ENCODE assay signal across 8 cellular contexts in the genomic region with DNA sequence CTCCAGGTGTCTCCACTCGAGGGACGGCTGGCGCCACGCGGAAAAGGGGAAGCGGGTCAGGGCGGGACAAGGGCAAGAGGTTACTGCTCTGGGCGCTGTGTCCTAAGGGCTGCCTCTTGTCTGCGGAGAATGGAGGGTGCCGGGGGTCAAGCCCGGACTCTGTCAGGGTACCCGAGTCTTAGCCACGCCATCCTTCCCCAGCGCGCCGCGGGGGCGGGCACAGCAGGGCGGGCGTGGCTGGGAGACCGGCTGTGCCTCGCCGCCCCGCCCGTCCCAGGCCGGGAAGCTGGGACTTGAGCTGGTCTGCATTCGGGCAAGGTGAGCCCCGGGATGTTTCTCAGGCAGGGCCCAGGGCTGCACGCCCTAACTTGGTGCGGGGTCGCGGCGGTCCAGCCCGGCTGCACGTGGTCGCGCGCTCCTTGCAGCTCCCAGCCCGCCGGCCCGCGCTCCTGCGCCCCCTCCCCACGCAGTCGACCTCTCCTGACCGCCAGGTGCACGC. TPM values are rescaled to one million over a fixed set of nuclear protein-coding genes. Genes with fewer than 3 reads are reported as not detected.
DNase-seq lines count a peak whose midpoint lies in the region; ATAC-seq and TF ChIP-seq lines count a peak whose summit lies in the region.

No MANE protein-coding gene starts in this region.

- intact Hi-C loops in left colon (cut with DNase I, micrococcal nuclease) = no loop called here
- intact Hi-C loops in transverse colon (cut with DNase I; ENCODE audit: low total_unique reads) = no loop called here

- H3K79me2 ChIP-seq in DOHH2 (ENCODE audit: control insufficient read depth, low read length) (peaks cover 27% of the 10 kb centered on the region), Karpas-422 (ENCODE audit: low read length) (no peaks in the 10 kb centered on the region)

- no peak for TF ChIP-seq RAD21 in Ishikawa (IDR thresholded peaks at IDR 0.05; ENCODE audit: low read depth)

- H3K36me3 ChIP-seq in DOHH2 (ENCODE audit: control insufficient read depth, low read length) (peaks cover 9% of the 10 kb centered on the region; the same call in 1 of the 2 replicates), brain microvascular endothelial cell (replicated peaks) (no peaks in the 10 kb centered on the region), transverse colon (no peaks in the 10 kb centered on the region), Karpas-422 (ENCODE audit: insufficient read depth, low read length) (no peaks in the 10 kb centered on the region)

- in situ Hi-C loops in brain microvascular endothelial cell (cut with HindIII; ENCODE audit: low pct_ligation_motif_present, low sequenced_read_pairs) = loop anchor here (10.0 kb wide), 1 partner anchor 114 kb away; no protein-coding TSS in a partner anchor
- in situ Hi-C loops in transverse colon (cut with MboI; ENCODE audit: low pct_ligation_motif_present in 1 of 4, low pct_unique_long_range_greater_than_20kb in 1 of 4, low sequenced_read_pairs in 3 of 4) = no loop called here

- TF ChIP-seq CTCF in DOHH2 (IDR thresholded peaks at IDR 0.05; ENCODE audit: low read depth, low read length, poor library complexity, severe bottlenecking) (no peak), brain microvascular endothelial cell (IDR thresholded peaks at IDR 0.05; ENCODE audit: low read depth, low read length, missing control alignments) (no peak), transverse colon (IDR thresholded peaks at IDR 0.05) (no peak)

- TF ChIP-seq EP300 in Ishikawa (IDR thresholded peaks at IDR 0.05; ENCODE audit: borderline replicate concordance) (no peak), transverse colon (IDR thresholded peaks at IDR 0.05; ENCODE audit: low read depth) (no peak)

- ATAC-seq in left colon = peak; percentile 60
- no peak for ATAC-seq in GM19023 (IDR thresholded peaks at IDR 0.05; ENCODE audit: unreplicated experiment)

- WGBS in transverse colon (ENCODE audit: low coverage in 1 of 2), 2 donors = 3% methylated on average over 8 of the region's 47 CpGs; no CpG with 5 or more reads in 1 of the 2 donors

- H3K9ac ChIP-seq in Karpas-422 (ENCODE audit: low read length) = no peak overlapping the region

- peak; percentile 58 for TF ChIP-seq POLR2A in transverse colon (IDR thresholded peaks at IDR 0.05)

- H3K4me2 ChIP-seq in DOHH2 (ENCODE audit: low read length) = peak overlapping the region; percentile 84
- no peak overlapping the region for H3K4me2 ChIP-seq in Karpas-422 (ENCODE audit: low read depth, low read length, poor library complexity, severe bottlenecking)

- no peak for DNase-seq in brain microvascular endothelial cell
- peak; percentile 74 to 79 for DNase-seq in left colon
- peak; percentile 78 for DNase-seq in transverse colon
- DNase-seq in COR-L47 (lab: John Stamatoyannopoulos, UW) = no peak
- no peak for DNase-seq in Karpas-422

- H4K20me1 ChIP-seq in DOHH2 (ENCODE audit: control insufficient read depth, insufficient read depth, low read depth, low read length) = no peaks in the 10 kb centered on the region
- peaks cover 12% of the 10 kb centered on the region; the same call in 1 of the 2 replicates for H4K20me1 ChIP-seq in Karpas-422 (ENCODE audit: insufficient read depth, low read depth, low read length)

- H3F3A ChIP-seq in DOHH2 (ENCODE audit: control insufficient read depth, insufficient read depth) = peaks cover 42% of the 10 kb centered on the region

- peak overlapping the region; percentile 88 for H3K4me3 ChIP-seq in DOHH2 (ENCODE audit: low read length)
- peak overlapping the region; percentile 40 for H3K4me3 ChIP-seq in brain microvascular endothelial cell (ENCODE audit: low read depth, low read length)
- H3K4me3 ChIP-seq in transverse colon = peak overlapping the region; percentile 41 to 60 (median 50)
- no peak overlapping the region for H3K4me3 ChIP-seq in Karpas-422 (ENCODE audit: low read length)

- no peak overlapping the region for H2AFZ ChIP-seq in Karpas-422 (ENCODE audit: low read length)

- H3K4me1 ChIP-seq in DOHH2 (ENCODE audit: control insufficient read depth, low read length) = peaks cover 56% of the 10 kb centered on the region
- H3K4me1 ChIP-seq in transverse colon = peaks cover 43 to 56% (median 50%) of the 10 kb centered on the region in 4 donors
- peaks cover 42% of the 10 kb centered on the region for H3K4me1 ChIP-seq in Karpas-422 (ENCODE audit: low read length)

- H3K9me3 ChIP-seq in DOHH2 (ENCODE audit: control insufficient read depth, insufficient read depth, low read length) (no peaks in the 10 kb centered on the region), transverse colon (no peaks in the 10 kb centered on the region), Karpas-422 (ENCODE audit: low read length) (no peaks in the 10 kb centered on the region)

- H3K27ac ChIP-seq in DOHH2 (ENCODE audit: low read depth, low read length) (peak overlapping the region; percentile 93), brain microvascular endothelial cell (no peak overlapping the region), transverse colon (peak overlapping the region; percentile 99 to 100 (median 100)), Karpas-422 (ENCODE audit: low read length) (no peak overlapping the region)

- H3K9me2 ChIP-seq in DOHH2 (replicated peaks; ENCODE audit: control insufficient read depth, low read length) (no peaks in the 10 kb centered on the region), Karpas-422 (replicated peaks; ENCODE audit: insufficient read depth, low read length) (no peaks in the 10 kb centered on the region)

- no peaks in the 10 kb centered on the region for H3K27me3 ChIP-seq in DOHH2 (ENCODE audit: control insufficient read depth, low read length)
- H3K27me3 ChIP-seq in brain microvascular endothelial cell (replicated peaks) = no peaks in the 10 kb centered on the region
- H3K27me3 ChIP-seq in transverse colon = peaks cover 13% of the 10 kb centered on the region
- H3K27me3 ChIP-seq in Karpas-422 (ENCODE audit: low read length) = no peaks in the 10 kb centered on the region

TF ChIP-seq in Ishikawa, 13 proteins besides CTCF, POLR2A, EP300 and RAD21:
- peak; percentile 79 for TF ChIP-seq EGR1 (IDR thresholded peaks at IDR 0.05)
- peak; percentile 20; the same call in 1 of the 2 replicates for TF ChIP-seq TCF12 (IDR thresholded peaks at IDR 0.05; ENCODE audit: low read depth)
- TF ChIP-seq TEAD4 (IDR thresholded peaks at IDR 0.05) = no peak

RNA-seq across cellular contexts. Expression of gene ACTG1, which starts 6.2 kb away (rescaled TPM):
- total RNA-seq in left colon (1,000 to 10,000 TPM; 3,767 to 4,413 TPM), transverse colon (1,000 to 10,000 TPM; 2,099 to 4,882 (median 4,009) TPM)
- total RNA-seq in Karpas-422 (2014; rRNA removed; shearing (Covaris generic); ENCODE audit: low replicate concordance) = 2,634 and 2,913 TPM in 2 replicates

RNA-seq across cellular contexts. Expression of gene FSCN2, which starts 9.3 kb away (rescaled TPM):
- total RNA-seq in left colon (1 to 10 TPM; 2.3 to 4.9 TPM), transverse colon (10 to 100 TPM in 2 of 4 donors, 1 to 10 TPM in 2; 2.3 to 36.4 (median 17.2) TPM)
- 0.63 and 1.2 TPM in 2 replicates for total RNA-seq in Karpas-422 (2014; rRNA removed; shearing (Covaris generic); ENCODE audit: low replicate concordance)

RNA-seq across cellular contexts. Expression of gene FAAP100, which starts 33.3 kb away (rescaled TPM):
- total RNA-seq in left colon = 10 to 100 TPM; 25.4 to 28.8 TPM
- 10 to 100 TPM; 26.2 to 90.5 (median 37.4) TPM for total RNA-seq in transverse colon
- 14.8 and 30.9 TPM in 2 replicates for total RNA-seq in Karpas-422 (2014; rRNA removed; shearing (Covaris generic); ENCODE audit: low replicate concordance)

Comparison
In these comparisons a context has a peak if more than half of its experiments do, and no peak if none do; other contexts are left out.
1. H3K27ac ChIP-seq: peak in DOHH2 (single experiment) and transverse colon (4 of 4); none in brain microvascular endothelial cell (single experiment) and Karpas-422 (single experiment).
2. DNase-seq: peak in left colon (2 of 2) and transverse colon (single experiment); none in brain microvascular endothelial cell (single experiment), COR-L47 (single experiment) and Karpas-422 (single experiment).